In genomic region chr6:159824690-159825089, GRCh38 we compare ENCODE assay signal across 2 cellular contexts.
TF ChIP-seq lines count a peak whose summit lies in the region.

No MANE protein-coding gene starts in this region.

TF ChIP-seq in K562, 482 proteins besides CTCF, POLR2A, EP300 and RAD21:
- peak; percentile 63 for TF ChIP-seq TFE3 (CRISPR knock-in tag; IDR thresholded peaks at IDR 0.05)

TF ChIP-seq in HepG2, 621 proteins besides CTCF, POLR2A, EP300 and RAD21:
- TF ChIP-seq RAD51 (IDR thresholded peaks at IDR 0.05; ENCODE audit: borderline replicate concordance), result peak; percentile 62; the same call in 1 of the 2 replicates
